1 cellular context compared by ENCODE assay signal in the genomic region with DNA sequence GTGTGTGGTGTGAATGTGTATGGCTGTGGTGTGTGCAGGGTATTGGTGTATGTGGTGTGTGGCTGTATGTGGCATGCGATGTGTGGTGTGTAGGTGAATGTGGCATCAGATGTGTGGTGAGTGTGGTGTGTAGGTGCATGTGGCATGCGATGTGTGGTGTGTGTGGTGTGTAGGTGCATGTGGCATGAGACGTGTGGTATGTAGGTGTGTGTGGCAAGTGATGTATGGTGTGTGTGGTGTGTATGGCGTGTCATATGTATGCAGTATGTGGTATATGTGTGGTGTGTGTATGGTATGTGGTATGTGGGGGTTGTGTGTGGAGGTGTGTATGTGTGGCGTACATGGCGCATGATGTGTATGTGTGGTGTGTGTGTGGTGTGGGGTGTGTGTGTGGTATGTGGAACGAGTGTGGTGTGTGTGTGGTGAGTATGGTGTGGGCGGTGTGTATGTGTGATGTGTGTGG.
A peak's percentile ranks its signal among the peaks of the same experiment; 100 is the strongest.
TF ChIP-seq lines count a peak whose summit lies in the region.

No MANE protein-coding gene starts in this region.

TF ChIP-seq in HEK293, 187 proteins besides CTCF, POLR2A, EP300 and RAD21 (continued from another document and continues in another):
- TF ChIP-seq, protein P1, sequence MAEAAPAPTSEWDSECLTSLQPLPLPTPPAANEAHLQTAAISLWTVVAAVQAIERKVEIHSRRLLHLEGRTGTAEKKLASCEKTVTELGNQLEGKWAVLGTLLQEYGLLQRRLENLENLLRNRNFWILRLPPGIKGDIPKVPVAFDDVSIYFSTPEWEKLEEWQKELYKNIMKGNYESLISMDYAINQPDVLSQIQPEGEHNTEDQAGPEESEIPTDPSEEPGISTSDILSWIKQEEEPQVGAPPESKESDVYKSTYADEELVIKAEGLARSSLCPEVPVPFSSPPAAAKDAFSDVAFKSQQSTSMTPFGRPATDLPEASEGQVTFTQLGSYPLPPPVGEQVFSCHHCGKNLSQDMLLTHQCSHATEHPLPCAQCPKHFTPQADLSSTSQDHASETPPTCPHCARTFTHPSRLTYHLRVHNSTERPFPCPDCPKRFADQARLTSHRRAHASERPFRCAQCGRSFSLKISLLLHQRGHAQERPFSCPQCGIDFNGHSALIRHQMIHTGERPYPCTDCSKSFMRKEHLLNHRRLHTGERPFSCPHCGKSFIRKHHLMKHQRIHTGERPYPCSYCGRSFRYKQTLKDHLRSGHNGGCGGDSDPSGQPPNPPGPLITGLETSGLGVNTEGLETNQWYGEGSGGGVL (tag by site-specific recombination; IDR thresholded peaks at IDR 0.05): peak; percentile 59
- TF ChIP-seq MYNN (tag by site-specific recombination; IDR thresholded peaks at IDR 0.05; ENCODE audit: borderline replicate concordance): 0 out of 2 replicates have a peak, but pooled peaks have one; percentile 13
- TF ChIP-seq, protein P2, sequence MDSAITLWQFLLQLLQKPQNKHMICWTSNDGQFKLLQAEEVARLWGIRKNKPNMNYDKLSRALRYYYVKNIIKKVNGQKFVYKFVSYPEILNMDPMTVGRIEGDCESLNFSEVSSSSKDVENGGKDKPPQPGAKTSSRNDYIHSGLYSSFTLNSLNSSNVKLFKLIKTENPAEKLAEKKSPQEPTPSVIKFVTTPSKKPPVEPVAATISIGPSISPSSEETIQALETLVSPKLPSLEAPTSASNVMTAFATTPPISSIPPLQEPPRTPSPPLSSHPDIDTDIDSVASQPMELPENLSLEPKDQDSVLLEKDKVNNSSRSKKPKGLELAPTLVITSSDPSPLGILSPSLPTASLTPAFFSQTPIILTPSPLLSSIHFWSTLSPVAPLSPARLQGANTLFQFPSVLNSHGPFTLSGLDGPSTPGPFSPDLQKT (IDR thresholded peaks at IDR 0.05; ENCODE audit: borderline replicate concordance, low read depth, low read length): no peak
- TF ChIP-seq ZNF514 (tag by site-specific recombination; IDR thresholded peaks at IDR 0.05): peak; percentile 26
- no peak for TF ChIP-seq ZBTB8A (tag by site-specific recombination; IDR thresholded peaks at IDR 0.05)
- no peak; the same call in 1 of the 2 replicates for TF ChIP-seq SCRT1 (tag by site-specific recombination; IDR thresholded peaks at IDR 0.05; ENCODE audit: borderline replicate concordance)
- no peak for TF ChIP-seq ZNF623 (tag by site-specific recombination; IDR thresholded peaks at IDR 0.05)
- TF ChIP-seq ZNF394 (tag by site-specific recombination; IDR thresholded peaks at IDR 0.05; ENCODE audit: borderline replicate concordance): no peak
- TF ChIP-seq, protein P3, sequence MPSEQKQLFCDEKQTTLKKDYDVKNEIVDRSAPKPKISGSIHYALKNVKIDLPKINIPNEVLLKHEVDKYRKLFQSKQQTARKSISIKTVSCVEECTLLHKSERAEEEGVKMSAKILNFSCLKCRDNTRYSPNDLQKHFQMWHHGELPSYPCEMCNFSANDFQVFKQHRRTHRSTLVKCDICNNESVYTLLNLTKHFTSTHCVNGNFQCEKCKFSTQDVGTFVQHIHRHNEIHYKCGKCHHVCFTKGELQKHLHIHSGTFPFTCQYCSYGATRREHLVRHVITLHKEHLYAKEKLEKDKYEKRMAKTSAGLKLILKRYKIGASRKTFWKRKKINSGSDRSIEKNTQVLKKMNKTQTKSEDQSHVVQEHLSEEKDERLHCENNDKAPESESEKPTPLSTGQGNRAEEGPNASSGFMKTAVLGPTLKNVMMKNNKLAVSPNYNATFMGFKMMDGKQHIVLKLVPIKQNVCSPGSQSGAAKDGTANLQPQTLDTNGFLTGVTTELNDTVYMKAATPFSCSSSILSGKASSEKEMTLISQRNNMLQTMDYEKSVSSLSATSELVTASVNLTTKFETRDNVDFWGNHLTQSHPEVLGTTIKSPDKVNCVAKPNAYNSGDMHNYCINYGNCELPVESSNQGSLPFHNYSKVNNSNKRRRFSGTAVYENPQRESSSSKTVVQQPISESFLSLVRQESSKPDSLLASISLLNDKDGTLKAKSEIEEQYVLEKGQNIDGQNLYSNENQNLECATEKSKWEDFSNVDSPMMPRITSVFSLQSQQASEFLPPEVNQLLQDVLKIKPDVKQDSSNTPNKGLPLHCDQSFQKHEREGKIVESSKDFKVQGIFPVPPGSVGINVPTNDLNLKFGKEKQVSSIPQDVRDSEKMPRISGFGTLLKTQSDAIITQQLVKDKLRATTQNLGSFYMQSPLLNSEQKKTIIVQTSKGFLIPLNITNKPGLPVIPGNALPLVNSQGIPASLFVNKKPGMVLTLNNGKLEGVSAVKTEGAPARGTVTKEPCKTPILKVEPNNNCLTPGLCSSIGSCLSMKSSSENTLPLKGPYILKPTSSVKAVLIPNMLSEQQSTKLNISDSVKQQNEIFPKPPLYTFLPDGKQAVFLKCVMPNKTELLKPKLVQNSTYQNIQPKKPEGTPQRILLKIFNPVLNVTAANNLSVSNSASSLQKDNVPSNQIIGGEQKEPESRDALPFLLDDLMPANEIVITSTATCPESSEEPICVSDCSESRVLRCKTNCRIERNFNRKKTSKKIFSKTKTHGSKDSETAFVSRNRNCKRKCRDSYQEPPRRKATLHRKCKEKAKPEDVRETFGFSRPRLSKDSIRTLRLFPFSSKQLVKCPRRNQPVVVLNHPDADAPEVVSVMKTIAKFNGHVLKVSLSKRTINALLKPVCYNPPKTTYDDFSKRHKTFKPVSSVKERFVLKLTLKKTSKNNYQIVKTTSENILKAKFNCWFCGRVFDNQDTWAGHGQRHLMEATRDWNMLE (tag by site-specific recombination; conservative IDR thresholded peaks at IDR 0.05; ENCODE audit: low read depth): no peak
- peak; percentile 76 for TF ChIP-seq EGR2 (tag by site-specific recombination; IDR thresholded peaks at IDR 0.05; ENCODE audit: low read depth)
- TF ChIP-seq ZNF311 (tag by site-specific recombination; IDR thresholded peaks at IDR 0.05; ENCODE audit: borderline replicate concordance): peak; percentile 94; the same call in 1 of the 2 replicates
- no peak for TF ChIP-seq BCL11B (tag by site-specific recombination; IDR thresholded peaks at IDR 0.05; ENCODE audit: low read depth)
- no peak for TF ChIP-seq SCRT2 (tag by site-specific recombination; IDR thresholded peaks at IDR 0.05)
- no peak for TF ChIP-seq RBAK (tag by site-specific recombination; IDR thresholded peaks at IDR 0.05)
- TF ChIP-seq, protein P4, sequence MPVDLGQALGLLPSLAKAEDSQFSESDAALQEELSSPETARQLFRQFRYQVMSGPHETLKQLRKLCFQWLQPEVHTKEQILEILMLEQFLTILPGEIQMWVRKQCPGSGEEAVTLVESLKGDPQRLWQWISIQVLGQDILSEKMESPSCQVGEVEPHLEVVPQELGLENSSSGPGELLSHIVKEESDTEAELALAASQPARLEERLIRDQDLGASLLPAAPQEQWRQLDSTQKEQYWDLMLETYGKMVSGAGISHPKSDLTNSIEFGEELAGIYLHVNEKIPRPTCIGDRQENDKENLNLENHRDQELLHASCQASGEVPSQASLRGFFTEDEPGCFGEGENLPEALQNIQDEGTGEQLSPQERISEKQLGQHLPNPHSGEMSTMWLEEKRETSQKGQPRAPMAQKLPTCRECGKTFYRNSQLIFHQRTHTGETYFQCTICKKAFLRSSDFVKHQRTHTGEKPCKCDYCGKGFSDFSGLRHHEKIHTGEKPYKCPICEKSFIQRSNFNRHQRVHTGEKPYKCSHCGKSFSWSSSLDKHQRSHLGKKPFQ (tag by site-specific recombination; IDR thresholded peaks at IDR 0.05): peak; percentile 98
- TF ChIP-seq ZNF223 (tag by site-specific recombination; IDR thresholded peaks at IDR 0.05): no peak
- peak; percentile 96; the same call in 1 of the 2 replicates for TF ChIP-seq ZNF571 (tag by site-specific recombination; IDR thresholded peaks at IDR 0.05)
- TF ChIP-seq, protein P5, sequence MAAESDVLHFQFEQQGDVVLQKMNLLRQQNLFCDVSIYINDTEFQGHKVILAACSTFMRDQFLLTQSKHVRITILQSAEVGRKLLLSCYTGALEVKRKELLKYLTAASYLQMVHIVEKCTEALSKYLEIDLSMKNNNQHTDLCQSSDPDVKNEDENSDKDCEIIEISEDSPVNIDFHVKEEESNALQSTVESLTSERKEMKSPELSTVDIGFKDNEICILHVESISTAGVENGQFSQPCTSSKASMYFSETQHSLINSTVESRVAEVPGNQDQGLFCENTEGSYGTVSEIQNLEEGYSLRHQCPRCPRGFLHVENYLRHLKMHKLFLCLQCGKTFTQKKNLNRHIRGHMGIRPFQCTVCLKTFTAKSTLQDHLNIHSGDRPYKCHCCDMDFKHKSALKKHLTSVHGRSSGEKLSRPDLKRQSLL (tag by site-specific recombination; IDR thresholded peaks at IDR 0.05): no peak; the same call in 1 of the 2 replicates
- TF ChIP-seq, protein P6, sequence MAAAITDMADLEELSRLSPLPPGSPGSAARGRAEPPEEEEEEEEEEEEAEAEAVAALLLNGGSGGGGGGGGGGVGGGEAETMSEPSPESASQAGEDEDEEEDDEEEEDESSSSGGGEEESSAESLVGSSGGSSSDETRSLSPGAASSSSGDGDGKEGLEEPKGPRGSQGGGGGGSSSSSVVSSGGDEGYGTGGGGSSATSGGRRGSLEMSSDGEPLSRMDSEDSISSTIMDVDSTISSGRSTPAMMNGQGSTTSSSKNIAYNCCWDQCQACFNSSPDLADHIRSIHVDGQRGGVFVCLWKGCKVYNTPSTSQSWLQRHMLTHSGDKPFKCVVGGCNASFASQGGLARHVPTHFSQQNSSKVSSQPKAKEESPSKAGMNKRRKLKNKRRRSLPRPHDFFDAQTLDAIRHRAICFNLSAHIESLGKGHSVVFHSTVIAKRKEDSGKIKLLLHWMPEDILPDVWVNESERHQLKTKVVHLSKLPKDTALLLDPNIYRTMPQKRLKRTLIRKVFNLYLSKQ (tag by site-specific recombination; IDR thresholded peaks at IDR 0.05; ENCODE audit: borderline replicate concordance): no peak
- TF ChIP-seq ZNF777 (tag by site-specific recombination; IDR thresholded peaks at IDR 0.05; ENCODE audit: borderline replicate concordance): peak; percentile 49; the same call in 1 of the 2 replicates
- TF ChIP-seq, protein P7, sequence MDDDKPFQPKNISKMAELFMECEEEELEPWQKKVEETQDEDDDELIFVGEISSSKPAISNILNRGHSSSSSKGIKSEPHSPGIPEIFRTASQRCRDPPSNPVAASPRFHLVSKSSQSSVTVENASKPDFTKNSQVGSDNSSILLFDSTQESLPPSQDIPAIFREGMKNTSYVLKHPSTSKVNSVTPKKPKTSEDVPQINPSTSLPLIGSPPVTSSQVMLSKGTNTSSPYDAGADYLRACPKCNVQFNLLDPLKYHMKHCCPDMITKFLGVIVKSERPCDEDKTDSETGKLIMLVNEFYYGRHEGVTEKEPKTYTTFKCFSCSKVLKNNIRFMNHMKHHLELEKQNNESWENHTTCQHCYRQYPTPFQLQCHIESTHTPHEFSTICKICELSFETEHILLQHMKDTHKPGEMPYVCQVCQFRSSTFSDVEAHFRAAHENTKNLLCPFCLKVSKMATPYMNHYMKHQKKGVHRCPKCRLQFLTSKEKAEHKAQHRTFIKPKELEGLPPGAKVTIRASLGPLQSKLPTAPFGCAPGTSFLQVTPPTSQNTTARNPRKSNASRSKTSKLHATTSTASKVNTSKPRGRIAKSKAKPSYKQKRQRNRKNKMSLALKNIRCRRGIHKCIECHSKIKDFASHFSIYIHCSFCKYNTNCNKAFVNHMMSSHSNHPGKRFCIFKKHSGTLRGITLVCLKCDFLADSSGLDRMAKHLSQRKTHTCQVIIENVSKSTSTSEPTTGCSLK (tag by site-specific recombination; IDR thresholded peaks at IDR 0.05): peak; percentile 93
- no peak for TF ChIP-seq ZNF19 (tag by site-specific recombination; IDR thresholded peaks at IDR 0.05; ENCODE audit: low read depth)
- TF ChIP-seq ZNF530 (tag by site-specific recombination; IDR thresholded peaks at IDR 0.05; ENCODE audit: low read depth): peak; percentile 8; the same call in 1 of the 2 replicates
- TF ChIP-seq ZNF132 (tag by site-specific recombination; IDR thresholded peaks at IDR 0.05; ENCODE audit: borderline replicate concordance): no peak
- no peak for TF ChIP-seq SETDB1 (IDR thresholded peaks at IDR 0.05; ENCODE audit: insufficient read length, low read length)
- no peak for TF ChIP-seq ZBTB7A (tag by site-specific recombination; IDR thresholded peaks at IDR 0.05; ENCODE audit: low read depth)
- TF ChIP-seq KLF7 (tag by site-specific recombination; IDR thresholded peaks at IDR 0.05; ENCODE audit: borderline replicate concordance): no peak
- TF ChIP-seq, protein P8, sequence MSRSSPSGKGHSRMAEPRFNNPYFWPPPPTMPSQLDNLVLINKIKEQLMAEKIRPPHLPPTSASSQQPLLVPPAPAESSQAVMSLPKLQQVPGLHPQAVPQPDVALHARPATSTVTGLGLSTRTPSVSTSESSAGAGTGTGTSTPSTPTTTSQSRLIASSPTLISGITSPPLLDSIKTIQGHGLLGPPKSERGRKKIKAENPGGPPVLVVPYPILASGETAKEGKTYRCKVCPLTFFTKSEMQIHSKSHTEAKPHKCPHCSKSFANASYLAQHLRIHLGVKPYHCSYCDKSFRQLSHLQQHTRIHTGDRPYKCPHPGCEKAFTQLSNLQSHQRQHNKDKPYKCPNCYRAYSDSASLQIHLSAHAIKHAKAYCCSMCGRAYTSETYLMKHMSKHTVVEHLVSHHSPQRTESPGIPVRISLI (tag by site-specific recombination; IDR thresholded peaks at IDR 0.05): no peak
- TF ChIP-seq ZNF610 (tag by site-specific recombination; IDR thresholded peaks at IDR 0.05; ENCODE audit: borderline replicate concordance): no peak
- no peak for TF ChIP-seq YY1 (tag by site-specific recombination; IDR thresholded peaks at IDR 0.05)
- TF ChIP-seq ZNF660 (tag by site-specific recombination; IDR thresholded peaks at IDR 0.05): no peak
- TF ChIP-seq ZNF184 (tag by site-specific recombination; IDR thresholded peaks at IDR 0.05): no peak
- peak; percentile 27; the same call in 1 of the 2 replicates for TF ChIP-seq ZNF248 (tag by site-specific recombination; IDR thresholded peaks at IDR 0.05)
- TF ChIP-seq, protein P9, sequence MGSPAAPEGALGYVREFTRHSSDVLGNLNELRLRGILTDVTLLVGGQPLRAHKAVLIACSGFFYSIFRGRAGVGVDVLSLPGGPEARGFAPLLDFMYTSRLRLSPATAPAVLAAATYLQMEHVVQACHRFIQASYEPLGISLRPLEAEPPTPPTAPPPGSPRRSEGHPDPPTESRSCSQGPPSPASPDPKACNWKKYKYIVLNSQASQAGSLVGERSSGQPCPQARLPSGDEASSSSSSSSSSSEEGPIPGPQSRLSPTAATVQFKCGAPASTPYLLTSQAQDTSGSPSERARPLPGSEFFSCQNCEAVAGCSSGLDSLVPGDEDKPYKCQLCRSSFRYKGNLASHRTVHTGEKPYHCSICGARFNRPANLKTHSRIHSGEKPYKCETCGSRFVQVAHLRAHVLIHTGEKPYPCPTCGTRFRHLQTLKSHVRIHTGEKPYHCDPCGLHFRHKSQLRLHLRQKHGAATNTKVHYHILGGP (tag by site-specific recombination; IDR thresholded peaks at IDR 0.05): peak; percentile 50
- no peak for TF ChIP-seq ZNF585B (tag by site-specific recombination; IDR thresholded peaks at IDR 0.05)
- TF ChIP-seq ZNF792 (tag by site-specific recombination; IDR thresholded peaks at IDR 0.05): no peak
- TF ChIP-seq, protein P10, sequence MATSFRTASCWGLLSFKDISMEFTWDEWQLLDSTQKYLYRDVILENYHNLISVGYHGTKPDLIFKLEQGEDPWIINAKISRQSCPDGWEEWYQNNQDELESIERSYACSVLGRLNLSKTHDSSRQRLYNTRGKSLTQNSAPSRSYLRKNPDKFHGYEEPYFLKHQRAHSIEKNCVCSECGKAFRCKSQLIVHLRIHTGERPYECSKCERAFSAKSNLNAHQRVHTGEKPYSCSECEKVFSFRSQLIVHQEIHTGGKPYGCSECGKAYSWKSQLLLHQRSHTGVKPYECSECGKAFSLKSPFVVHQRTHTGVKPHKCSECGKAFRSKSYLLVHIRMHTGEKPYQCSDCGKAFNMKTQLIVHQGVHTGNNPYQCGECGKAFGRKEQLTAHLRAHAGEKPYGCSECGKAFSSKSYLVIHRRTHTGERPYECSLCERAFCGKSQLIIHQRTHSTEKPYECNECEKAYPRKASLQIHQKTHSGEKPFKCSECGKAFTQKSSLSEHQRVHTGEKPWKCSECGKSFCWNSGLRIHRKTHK (tag by site-specific recombination; IDR thresholded peaks at IDR 0.05): no peak
- TF ChIP-seq KLF10 (tag by site-specific recombination; IDR thresholded peaks at IDR 0.05): no peak
- no peak for TF ChIP-seq ZNF175 (tag by site-specific recombination; IDR thresholded peaks at IDR 0.05)
